Comparison of ENCODE assay signal across 19 cellular contexts in genomic region chr2:170226216-170226615, GRCh38. TPM values are rescaled to one million over a fixed set of nuclear protein-coding genes. Genes with fewer than 3 reads are reported as not detected.
DNase-seq lines count a peak whose midpoint lies in the region; ATAC-seq, FAIRE-seq and TF ChIP-seq lines count a peak whose summit lies in the region.
"Had no signal": no experiment of that assay in that cellular context is flagged by ENCODE, and none has a peak within 500 bp of the region (broad histone marks: within the 10 kb centered on the region; RNA-seq: fewer than 3 reads in every experiment).

No MANE protein-coding gene starts in this region.

- POLR2A ChIA-PET in MCF 10A (lab: Yijun Ruan, JAX): no interaction called here

- FAIRE-seq in keratinocyte (lab: Jason Lieb, UNC): peak; percentile 55
- FAIRE-seq: GM12892, HTR-8/SVneo had no signal

- no peak overlapping the region for H3K4me3 Mint-ChIP-seq in MCF 10A (ENCODE audit: unreplicated experiment)
- H3K4me3 Mint-ChIP-seq in activated T-cell treated with anti-CD3 and anti-CD28 coated beads, Interleukin-2, amount 50 U/mL, for 4 hours: no peak overlapping the region
- H3K4me3 Mint-ChIP-seq: CD8-positive, alpha-beta T cell had no signal

- in situ Hi-C loops in mammary epithelial cell (cut with MboI; ENCODE audit: low sequenced_read_pairs in 2 of 2): no loop called here

- TF ChIP-seq CTCF in mammary epithelial cell (conservative IDR thresholded peaks at IDR 0.05 in 1 of 2, IDR thresholded peaks at IDR 0.05 in 1 of 2; ENCODE audit: extremely low read depth in 1 of 2, insufficient read depth in 1 of 2, low read depth in 1 of 2, low read length in 2 of 2) (no peak), MCF 10A (IDR thresholded peaks at IDR 0.05; ENCODE audit: unreplicated experiment) (no peak), keratinocyte (optimal IDR thresholded peaks at IDR 0.05 in 1 of 3, IDR thresholded peaks at IDR 0.05 in 1 of 3, conservative IDR thresholded peaks at IDR 0.05 in 1 of 3; ENCODE audit: extremely low read depth in 1 of 3, insufficient read depth in 2 of 3, low read length in 3 of 3) (no peak), BE2C (IDR thresholded peaks at IDR 0.05; ENCODE audit: low read depth, low read length) (no peak)

- no peak overlapping the region for H3K27ac Mint-ChIP-seq in MCF 10A (ENCODE audit: low read depth, unreplicated experiment)
- H3K27ac Mint-ChIP-seq: CD8-positive, alpha-beta T cell had no signal

- H3K36me3 Mint-ChIP-seq in MCF 10A (ENCODE audit: insufficient read depth, unreplicated experiment): no peaks in the 10 kb centered on the region
- H3K36me3 Mint-ChIP-seq in activated T-cell treated with anti-CD3 and anti-CD28 coated beads, Interleukin-2, amount 50 U/mL, for 4 hours (ENCODE audit: insufficient read depth): no peaks in the 10 kb centered on the region
- H3K36me3 Mint-ChIP-seq: CD8-positive, alpha-beta T cell had no signal

- H3K27me3 Mint-ChIP-seq in MCF 10A (ENCODE audit: insufficient read depth, unreplicated experiment): no peaks in the 10 kb centered on the region
- peaks cover 3% of the 10 kb centered on the region for H3K27me3 Mint-ChIP-seq in activated T-cell treated with anti-CD3 and anti-CD28 coated beads, Interleukin-2, amount 50 U/mL, for 4 hours (ENCODE audit: low read depth)

- H3K4me2 ChIP-seq in mammary epithelial cell (ENCODE audit: insufficient read depth, low read depth, low read length) (no peak overlapping the region), keratinocyte (ENCODE audit: control insufficient read depth, extremely low read depth, insufficient read depth, low read depth, low read length) (peak overlapping the region; percentile 16)
- H3K4me2 ChIP-seq: BLaER1 treated with 17β-estradiol and CSF1 and Interleukin-3, amounts not matched to agents 10 nM and 100 nM had no signal

- intact Hi-C loops in mammary epithelial cell (cut with micrococcal nuclease): no loop called here
- intact Hi-C loops in MCF 10A (cut with micrococcal nuclease): no loop called here

- H3K4me3 ChIP-seq in mammary epithelial cell (replicated peaks in 1 of 3; ENCODE audit: insufficient read depth in 1 of 3, low read depth in 2 of 3, low read length in 3 of 3) (no peak overlapping the region), keratinocyte (ENCODE audit: control insufficient read depth in 2 of 3, extremely low read depth in 1 of 3, insufficient read depth in 2 of 3, low read depth in 1 of 3, low read length in 3 of 3) (no peak overlapping the region), BE2C (ENCODE audit: low read depth, low read length) (no peak overlapping the region)
- H3K4me3 ChIP-seq: BLaER1 treated with 17β-estradiol and CSF1 and Interleukin-3, amounts not matched to agents 10 nM and 100 nM; HAP-1 had no signal

- H3K9me3 ChIP-seq in mammary epithelial cell (replicated peaks; ENCODE audit: insufficient read depth, low read length): no peaks in the 10 kb centered on the region
- no peaks in the 10 kb centered on the region for H3K9me3 ChIP-seq in keratinocyte (ENCODE audit: control insufficient read depth, low read depth, low read length)
- H3K9me3 ChIP-seq in BE2C: no peaks in the 10 kb centered on the region
- H3K9me3 ChIP-seq: BLaER1 treated with 17β-estradiol and CSF1 and Interleukin-3, amounts not matched to agents 10 nM and 100 nM; HAP-1 had no signal

- no peak for DNase-seq in mammary epithelial cell
- no peak for DNase-seq in MCF 10A (ENCODE audit: unreplicated experiment)
- DNase-seq in cerebellar cortex (ENCODE audit: low spot score): peak; percentile 37
- no peak for DNase-seq in keratinocyte (ENCODE audit: low read depth, low spot score)
- no peak for DNase-seq in activated T-cell treated with anti-CD3 and anti-CD28 coated beads, Interleukin-2, amount 50 U/mL, for 4 hours
- no peak for DNase-seq in BE2C
- no peak for DNase-seq in pons (ENCODE audit: low spot score)
- DNase-seq: 8988T; Calu3; CD8-positive, alpha-beta T cell; DMS79 treated with DMSO at 0.1 percent for 48 hours; GOT3; IMR-90; KBM-7 had no signal

- H3K27ac ChIP-seq in mammary epithelial cell (ENCODE audit: insufficient read depth, low read depth, low read length) (no peak overlapping the region), keratinocyte (ENCODE audit: control insufficient read depth, insufficient read depth, low read length) (no peak overlapping the region)
- H3K27ac ChIP-seq: BLaER1 treated with 17β-estradiol and CSF1 and Interleukin-3, amounts not matched to agents 10 nM and 100 nM had no signal

- H4K20me1 ChIP-seq in mammary epithelial cell (ENCODE audit: insufficient read depth, low read length) (no peaks in the 10 kb centered on the region), keratinocyte (ENCODE audit: control insufficient read depth, extremely low read depth, insufficient read depth, low read length) (no peaks in the 10 kb centered on the region)
- H4K20me1 ChIP-seq: BLaER1 treated with 17β-estradiol and CSF1 and Interleukin-3, amounts not matched to agents 10 nM and 100 nM had no signal

- no peaks in the 10 kb centered on the region for H3K79me2 ChIP-seq in mammary epithelial cell (ENCODE audit: insufficient read depth, low read length)
- no peaks in the 10 kb centered on the region for H3K79me2 ChIP-seq in keratinocyte (ENCODE audit: control insufficient read depth, insufficient read depth, low read length)

- ATAC-seq in activated T-cell treated with anti-CD3 and anti-CD28 coated beads, Interleukin-2, amount 50 U/mL, for 4 hours: no peak
- no peak for ATAC-seq in HG02852 (IDR thresholded peaks at IDR 0.05; ENCODE audit: unreplicated experiment)
- ATAC-seq: CD8-positive, alpha-beta T cell had no signal

- H3K9me1 ChIP-seq in keratinocyte (ENCODE audit: control insufficient read depth, extremely low read depth, insufficient read depth, low read length): no peaks in the 10 kb centered on the region

- H3K9ac ChIP-seq in mammary epithelial cell (ENCODE audit: insufficient read depth, low read length) (no peak overlapping the region), keratinocyte (ENCODE audit: control insufficient read depth, extremely low read depth, insufficient read depth, low read length) (no peak overlapping the region)
- H3K9ac ChIP-seq: BLaER1 treated with 17β-estradiol and CSF1 and Interleukin-3, amounts not matched to agents 10 nM and 100 nM had no signal

- H3K36me3 ChIP-seq in mammary epithelial cell (ENCODE audit: insufficient read depth, low read length) (no peaks in the 10 kb centered on the region), keratinocyte (ENCODE audit: control insufficient read depth in 2 of 2, extremely low read depth in 1 of 2, insufficient read depth in 2 of 2, low read length in 2 of 2) (peaks cover 0 to 4% of the 10 kb centered on the region in 2 experiments), BE2C (no peaks in the 10 kb centered on the region)
- H3K36me3 ChIP-seq: BLaER1 treated with 17β-estradiol and CSF1 and Interleukin-3, amounts not matched to agents 10 nM and 100 nM; HAP-1 had no signal

- no peaks in the 10 kb centered on the region for H3K9me3 Mint-ChIP-seq in MCF 10A (ENCODE audit: unreplicated experiment)
- H3K9me3 Mint-ChIP-seq in activated T-cell treated with anti-CD3 and anti-CD28 coated beads, Interleukin-2, amount 50 U/mL, for 4 hours: no peaks in the 10 kb centered on the region
- H3K9me3 Mint-ChIP-seq: CD8-positive, alpha-beta T cell had no signal

- peaks cover 9% of the 10 kb centered on the region for H3K4me1 ChIP-seq in mammary epithelial cell (ENCODE audit: insufficient read depth, low read length)
- peaks cover 14% of the 10 kb centered on the region for H3K4me1 ChIP-seq in keratinocyte (ENCODE audit: control insufficient read depth, extremely low read depth, insufficient read depth, low read length)
- H3K4me1 ChIP-seq in BE2C: no peaks in the 10 kb centered on the region; the same call in 1 of the 2 replicates

- H2AFZ ChIP-seq in mammary epithelial cell (ENCODE audit: low read depth, low read length) (peak overlapping the region; percentile 49), keratinocyte (ENCODE audit: control insufficient read depth, low read length) (peak overlapping the region; percentile 39)

- CTCF ChIA-PET in mammary epithelial cell (lab: Charles Lee; ENCODE audit: low non-redundant PET): no interaction called here
- CTCF ChIA-PET in MCF 10A (lab: Yijun Ruan, JAX): no interaction called here

- BruUV-seq in mammary epithelial cell (replicated peaks; lab: Mats Ljungman, UMichigan) (no TSS peak), MCF 10A (replicated peaks; lab: Mats Ljungman, UMichigan) (no TSS peak)

- dilution Hi-C loops in mammary epithelial cell (cut with HindIII; ENCODE audit: low sequenced_read_pairs): no loop called here
- dilution Hi-C loops in keratinocyte (cut with MboI; ENCODE audit: extremely low pct_ligation_motif_present, low sequenced_read_pairs): no loop called here

- H3K27me3 ChIP-seq in mammary epithelial cell (ENCODE audit: insufficient read depth, low read length) (no peaks in the 10 kb centered on the region), keratinocyte (ENCODE audit: control insufficient read depth, extremely low read depth, insufficient read depth, low read length) (no peaks in the 10 kb centered on the region), BE2C (no peaks in the 10 kb centered on the region)
- H3K27me3 ChIP-seq: BLaER1 treated with 17β-estradiol and CSF1 and Interleukin-3, amounts not matched to agents 10 nM and 100 nM had no signal

- H3K4me1 Mint-ChIP-seq in MCF 10A (ENCODE audit: insufficient read depth, unreplicated experiment): peaks cover 12% of the 10 kb centered on the region
- peaks cover 5% of the 10 kb centered on the region for H3K4me1 Mint-ChIP-seq in activated T-cell treated with anti-CD3 and anti-CD28 coated beads, Interleukin-2, amount 50 U/mL, for 4 hours (ENCODE audit: low read depth)

- WGBS in mammary epithelial cell (ENCODE audit: low coverage, missing lambda C conversion rate): 19% methylated on average over 4 of the region's 4 CpGs

RNA-seq across cellular contexts. Expression of gene MYO3B, which starts 48.3 kb away (rescaled TPM):
- under 1 TPM in 1 of 2 donors, not detected in 1; 0.24 TPM for total RNA-seq in mammary epithelial cell
- polyA plus RNA-seq in mammary epithelial cell: 0.15 TPM
- not detected for polyA minus RNA-seq in mammary epithelial cell
- total RNA-seq in MCF 10A (2022): not detected in 2 replicates
- polyA plus RNA-seq in keratinocyte: 3.1 to 7.6 TPM (median 4.4 TPM) in 3 replicates
- polyA plus RNA-seq in keratinocyte (2011; ENCODE audit: low read depth): 1.5 TPM
- 2.9 and 4.8 TPM in 2 replicates for polyA plus RNA-seq in keratinocyte (2011; cell fraction: cytosol; rRNA removed)
- polyA plus RNA-seq in keratinocyte (2011; cell fraction: nucleus; rRNA removed): 7.7 and 8.6 TPM in 2 replicates
- 2.4 and 2.5 TPM in 2 replicates for polyA plus RNA-seq in keratinocyte (2012; ENCODE audit: low replicate concordance)
- 2.1 to 17.5 TPM (median 16.9 TPM) in 3 replicates for polyA minus RNA-seq in keratinocyte
- 4.4 TPM for polyA minus RNA-seq in keratinocyte (2011; cell fraction: cytosol; rRNA and poly(A)+ RNA removed)
- polyA minus RNA-seq in keratinocyte (2011; cell fraction: nucleus; rRNA and poly(A)+ RNA removed): 15.6 and 36.9 TPM in 2 replicates
- total RNA-seq in activated T-cell treated with anti-CD3 and anti-CD28 coated beads, Interleukin-2, amount 50 U/mL, for 4 hours: under 1 TPM; 0.08 TPM
- not detected for polyA plus RNA-seq in BE2C (2012; ENCODE audit: insufficient read depth, insufficient read length, low read depth)
- total RNA-seq: CD8-positive, alpha-beta T cell; IMR-90 had no signal
